ENCODE assay signal across 7 cellular contexts in genomic region chr1:44810101-44810761, GRCh38. TPM values are rescaled to one million over a fixed set of nuclear protein-coding genes. Genes with fewer than 3 reads are reported as not detected.
A peak's percentile ranks its signal among the peaks of the same experiment; 100 is the strongest.
DNase-seq lines count a peak whose midpoint lies in the region; ATAC-seq and TF ChIP-seq lines count a peak whose summit lies in the region.

No MANE protein-coding gene starts in this region.

- DNase-seq in activated CD8-positive, alpha-beta T cell treated with anti-CD3 and anti-CD28 coated beads for 36 hours = peak; percentile 51
- DNase-seq in fibroblast of villous mesenchyme (ENCODE audit: low read depth) (no peak), renal cortical epithelial cell (ENCODE audit: low read depth) (peak; percentile 88), 8988T (no peak)

- CTCF ChIA-PET in activated CD8-positive, alpha-beta T cell treated with anti-CD3 and anti-CD28 coated beads for 36 hours (lab: Charles Lee) = interaction anchor here (0.7 to 4.4 kb wide), 6 partner anchors 12 to 225 kb away, joined by 3 to 51 read pairs (median 14); partner anchors contain the start of genes PLK3 and RNU5D-1

- no peak for TF ChIP-seq CTCF in activated CD8-positive, alpha-beta T cell treated with anti-CD3 and anti-CD28 coated beads for 36 hours (IDR thresholded peaks at IDR 0.05)
- TF ChIP-seq CTCF in fibroblast of villous mesenchyme (IDR thresholded peaks at IDR 0.05; ENCODE audit: insufficient read depth, low read depth, low read length) = no peak

- H3K27me3 Mint-ChIP-seq in IgD-negative memory B cell = no peaks in the 10 kb centered on the region
- no peaks in the 10 kb centered on the region for H3K27me3 Mint-ChIP-seq in activated CD8-positive, alpha-beta T cell treated with anti-CD3 and anti-CD28 coated beads for 36 hours

- peak overlapping the region; percentile 61 for H3K4me3 ChIP-seq in fibroblast of villous mesenchyme (ENCODE audit: low read depth, low read length)

- POLR2A ChIA-PET in activated CD8-positive, alpha-beta T cell treated with anti-CD3 and anti-CD28 coated beads for 36 hours (lab: Charles Lee) = interaction anchor here (0.6 to 12.0 kb wide), 13 partner anchors 10 to 203 kb away, joined by 3 to 214 read pairs (median 7); partner anchors contain the start of genes BEST4, EIF2B3, PLK3 and RNU5D-1

- H3K27ac Mint-ChIP-seq in IgD-negative memory B cell = peak overlapping the region; percentile 97 to 99 (median 99)
- peak overlapping the region; percentile 99 for H3K27ac Mint-ChIP-seq in activated CD8-positive, alpha-beta T cell treated with anti-CD3 and anti-CD28 coated beads for 36 hours

- peaks cover 1% of the 10 kb centered on the region for H3K36me3 Mint-ChIP-seq in IgD-negative memory B cell
- H3K36me3 Mint-ChIP-seq in activated CD8-positive, alpha-beta T cell treated with anti-CD3 and anti-CD28 coated beads for 36 hours (ENCODE audit: low read depth) = peaks cover 31% of the 10 kb centered on the region

- no peaks in the 10 kb centered on the region for H3K9me3 Mint-ChIP-seq in IgD-negative memory B cell
- no peaks in the 10 kb centered on the region for H3K9me3 Mint-ChIP-seq in activated CD8-positive, alpha-beta T cell treated with anti-CD3 and anti-CD28 coated beads for 36 hours

- intact Hi-C loops in activated CD8-positive, alpha-beta T cell treated with anti-CD3 and anti-CD28 coated beads for 36 hours (cut with micrococcal nuclease) = no loop called here

- H3K4me3 Mint-ChIP-seq in IgD-negative memory B cell = peak overlapping the region in 3 of 4 donors; percentile 39 to 92 (median 87)
- H3K4me3 Mint-ChIP-seq in activated CD8-positive, alpha-beta T cell treated with anti-CD3 and anti-CD28 coated beads for 36 hours = peak overlapping the region; percentile 55

- no peak for ATAC-seq in activated CD8-positive, alpha-beta T cell treated with anti-CD3 and anti-CD28 coated beads for 36 hours
- no peak for ATAC-seq in GM19455 (IDR thresholded peaks at IDR 0.05; ENCODE audit: unreplicated experiment)
- ATAC-seq in HG03457 (IDR thresholded peaks at IDR 0.05; ENCODE audit: unreplicated experiment) = no peak

- peaks cover 44 to 47% (median 45%) of the 10 kb centered on the region in 3 donors for H3K4me1 Mint-ChIP-seq in IgD-negative memory B cell
- peaks cover 76% of the 10 kb centered on the region for H3K4me1 Mint-ChIP-seq in activated CD8-positive, alpha-beta T cell treated with anti-CD3 and anti-CD28 coated beads for 36 hours (ENCODE audit: low read depth)

RNA-seq across cellular contexts. Expression of gene BTBD19, which starts 1.9 kb away (rescaled TPM):
- polyA plus RNA-seq in IgD-negative memory B cell = not detected
- total RNA-seq in activated CD8-positive, alpha-beta T cell treated with anti-CD3 and anti-CD28 coated beads for 36 hours = 1 to 10 TPM; 4.8 to 5.6 TPM
- total RNA-seq in fibroblast of villous mesenchyme = 11.6 and 13.0 TPM in 2 replicates
- total RNA-seq in renal cortical epithelial cell = 1.2 and 4.4 TPM in 2 replicates

RNA-seq across cellular contexts. Expression of gene DYNLT4, which starts 3.1 kb away (rescaled TPM):
- not detected for polyA plus RNA-seq in IgD-negative memory B cell
- total RNA-seq in activated CD8-positive, alpha-beta T cell treated with anti-CD3 and anti-CD28 coated beads for 36 hours = 1 to 10 TPM in 1 of 2 experiments, under 1 TPM in 1; 0.36 to 1.1 TPM
- under 0.01 TPM in 1 of 2 replicates, not detected in the other for total RNA-seq in fibroblast of villous mesenchyme
- 0.30 and 1.7 TPM in 2 replicates for total RNA-seq in renal cortical epithelial cell

RNA-seq across cellular contexts. Expression of gene PLK3, which starts 10.1 kb away (rescaled TPM):
- polyA plus RNA-seq in IgD-negative memory B cell = 9.6 TPM
- 10 to 100 TPM; 36.4 to 36.6 TPM for total RNA-seq in activated CD8-positive, alpha-beta T cell treated with anti-CD3 and anti-CD28 coated beads for 36 hours
- total RNA-seq in fibroblast of villous mesenchyme (44.0 and 44.5 TPM in 2 replicates), renal cortical epithelial cell (14.2 and 16.6 TPM in 2 replicates)

RNA-seq across cellular contexts. Expression of gene BEST4, which starts 22.3 kb away (rescaled TPM):
- polyA plus RNA-seq in IgD-negative memory B cell = 0.94 TPM
- total RNA-seq in activated CD8-positive, alpha-beta T cell treated with anti-CD3 and anti-CD28 coated beads for 36 hours = 1 to 10 TPM in 1 of 2 experiments, under 1 TPM in 1; 0.87 to 1.0 TPM
- total RNA-seq in fibroblast of villous mesenchyme (not detected in 2 replicates), renal cortical epithelial cell (0.15 TPM in 1 of 2 replicates, not detected in the other)

RNA-seq across cellular contexts. Expression of gene PTCH2, which starts 32.8 kb away (rescaled TPM):
- polyA plus RNA-seq in IgD-negative memory B cell = 0.21 TPM
- total RNA-seq in activated CD8-positive, alpha-beta T cell treated with anti-CD3 and anti-CD28 coated beads for 36 hours = under 1 TPM; 0.13 to 0.97 TPM
- total RNA-seq in fibroblast of villous mesenchyme (under 0.01 and 0.32 TPM in 2 replicates), renal cortical epithelial cell (0.10 TPM in 1 of 2 replicates, not detected in the other)

Comparison
In these comparisons a context has a peak if more than half of its experiments do, and no peak if none do; other contexts are left out.
1. DNase-seq: peak in activated CD8-positive, alpha-beta T cell treated with anti-CD3 and anti-CD28 coated beads for 36 hours (single experiment) and renal cortical epithelial cell (single experiment); none in fibroblast of villous mesenchyme (single experiment) and 8988T (single experiment).